Comparison of ENCODE assay signal across 10 cellular contexts in genomic region chr7:98908585-98908984, GRCh38. TPM values are rescaled to one million over a fixed set of nuclear protein-coding genes. Genes with fewer than 3 reads are reported as not detected.
"Had no signal": no experiment of that assay in that cellular context is flagged by ENCODE, and none has a peak within 500 bp of the region (broad histone marks: within the 10 kb centered on the region; RNA-seq: fewer than 3 reads in every experiment).

No MANE protein-coding gene starts in this region.

- H3K4me3 ChIP-seq: GM23248, HAP-1 had no signal

- ATAC-seq: HCT116 had no signal

- H3K27ac ChIP-seq: GM23248 had no signal

- H3K4me1 ChIP-seq: HAP-1 had no signal

- H3K27ac Mint-ChIP-seq: HFFc6 had no signal

- FAIRE-seq: HTR-8/SVneo had no signal

- H3K9ac ChIP-seq: GM23248 had no signal

- H3K9me3 ChIP-seq: HAP-1 had no signal

- H2AFZ ChIP-seq: GM23248 had no signal

- H3K4me3 Mint-ChIP-seq: HFFc6 had no signal

- DNase-seq: GM23248, GOT3, H7, HFFc6, IMR-90, KBM-7 had no signal

RNA-seq across cellular contexts. Expression of gene TMEM130, which starts 38.8 kb away (rescaled TPM):
- total RNA-seq: GM23248, HT-29 had no signal
